In genomic region chr2:200705305-200705985, GRCh38 we compare ENCODE assay signal across 9 cellular contexts.
A peak's percentile ranks its signal among the peaks of the same experiment; 100 is the strongest.
DNase-seq lines count a peak whose midpoint lies in the region; ATAC-seq and TF ChIP-seq lines count a peak whose summit lies in the region.
"Had no signal": no experiment of that assay in that cellular context is flagged by ENCODE, and none has a peak within 500 bp of the region (broad histone marks: within the 10 kb centered on the region; RNA-seq: fewer than 3 reads in every experiment).

No MANE protein-coding gene starts in this region.

- no peaks in the 10 kb centered on the region for H3K79me2 ChIP-seq in GM23338 (replicated peaks; ENCODE audit: insufficient read depth)

- no peak for TF ChIP-seq EP300 in ovary (IDR thresholded peaks at IDR 0.05)

- intact Hi-C loops in ovary (cut with DNase I) = loop anchor here in 2 of 4 donors (10.0 kb wide), 2 partner anchors 131 to 731 kb away; no protein-coding TSS in a partner anchor

- H3F3A ChIP-seq in GM23338 (replicated peaks; ENCODE audit: low read depth) = no peaks in the 10 kb centered on the region

- no peaks in the 10 kb centered on the region for H3K9me2 ChIP-seq in GM23338 (ENCODE audit: insufficient read depth)

- H3K4me1 ChIP-seq in GM23338 (ENCODE audit: insufficient read depth) (peaks cover 14% of the 10 kb centered on the region), ovary (ENCODE audit: insufficient read depth) (peaks cover 3% of the 10 kb centered on the region)

- no peaks in the 10 kb centered on the region for H3K9me3 ChIP-seq in WERI-Rb-1 (ENCODE audit: severe bottlenecking)
- no peaks in the 10 kb centered on the region for H3K9me3 ChIP-seq in ovary
- H3K9me3 ChIP-seq: neutrophil had no signal

- H3K4me3 ChIP-seq in GM23338 = no peak overlapping the region
- no peak overlapping the region for H3K4me3 ChIP-seq in WERI-Rb-1 (ENCODE audit: low read depth, low read length)
- no peak overlapping the region for H3K4me3 ChIP-seq in ovary

- no peak overlapping the region for H3K4me3 Mint-ChIP-seq in GM23338

- peaks cover 1% of the 10 kb centered on the region for H3K27me3 Mint-ChIP-seq in GM23338 (ENCODE audit: insufficient read depth, low read depth, poor library complexity)

- H3K4me2 ChIP-seq in GM23338 = no peak overlapping the region

- ATAC-seq in GM23338 (peak; percentile 98), GM18870 (IDR thresholded peaks at IDR 0.05; ENCODE audit: unreplicated experiment) (no peak), HG03159 (IDR thresholded peaks at IDR 0.05; ENCODE audit: unreplicated experiment) (no peak)

- peak; percentile 54 to 81 for TF ChIP-seq CTCF in GM23338 (conservative IDR thresholded peaks at IDR 0.05; ENCODE audit: low read depth in 2 of 2)
- 0 out of 2 replicates have a peak, but pooled peaks have one; percentile 7 for TF ChIP-seq CTCF in WERI-Rb-1 (IDR thresholded peaks at IDR 0.05; ENCODE audit: low read depth, low read length)
- TF ChIP-seq CTCF in ovary (IDR thresholded peaks at IDR 0.05) = no peak

- H3K36me3 ChIP-seq in GM23338 (ENCODE audit: insufficient read depth) = no peaks in the 10 kb centered on the region
- no peaks in the 10 kb centered on the region for H3K36me3 ChIP-seq in WERI-Rb-1
- no peaks in the 10 kb centered on the region for H3K36me3 ChIP-seq in ovary
- H3K36me3 ChIP-seq: neutrophil had no signal

- no peak for TF ChIP-seq POLR2A in ovary (IDR thresholded peaks at IDR 0.05)

- no peaks in the 10 kb centered on the region for H3K36me3 Mint-ChIP-seq in GM23338 (ENCODE audit: low read depth)

- no peak overlapping the region for H3K27ac ChIP-seq in GM23338 (ENCODE audit: low read depth)
- H3K27ac ChIP-seq in WERI-Rb-1 = no peak overlapping the region
- H3K27ac ChIP-seq in ovary = no peak overlapping the region
- H3K27ac ChIP-seq: neutrophil had no signal

- H3K27me3 ChIP-seq in GM23338 (ENCODE audit: insufficient read depth) (no peaks in the 10 kb centered on the region), WERI-Rb-1 (ENCODE audit: insufficient read depth, low read depth, severe bottlenecking) (no peaks in the 10 kb centered on the region), ovary (no peaks in the 10 kb centered on the region)
- H3K27me3 ChIP-seq: neutrophil had no signal

- no peaks in the 10 kb centered on the region for H3K9me3 Mint-ChIP-seq in GM23338

- H4K20me1 ChIP-seq in GM23338 (replicated peaks; ENCODE audit: insufficient read depth) = no peaks in the 10 kb centered on the region

- peaks cover 21% of the 10 kb centered on the region for H3K4me1 Mint-ChIP-seq in GM23338

- 25 to 44% (median 25%) methylated on average over 3 of the region's 3 CpGs for whole genome bisulfite sequencing in ovary, 3 donors

- peak overlapping the region; percentile 57; the same call in 1 of the 2 replicates for H3K27ac Mint-ChIP-seq in GM23338

- H2AFZ ChIP-seq in GM23338 = 0 out of 2 replicates have a peak overlapping the region, but pooled peaks have one; percentile 25

- peak; percentile 85 for DNase-seq in GM23338 (ENCODE audit: low spot score)
- peak; percentile 17 for DNase-seq in WERI-Rb-1
- peak; percentile 9 for DNase-seq in glomerular visceral epithelial cell (ENCODE audit: extremely low spot score)
- peak in 4 of 5 donors; percentile 19 to 53 (median 36) for DNase-seq in ovary
- no peak for DNase-seq in activated CD8-positive, alpha-beta memory T cell treated with anti-CD3 and anti-CD28 coated beads, Interleukin-2, amount 50 U/mL, for 48 hours
- DNase-seq: activated CD4-positive, alpha-beta T cell treated with anti-CD3 and anti-CD28 coated beads, Interleukin-2, amount 50 U/mL, for 1 hour had no signal

TF ChIP-seq in GM23338, 12 proteins besides CTCF, POLR2A, EP300 and RAD21 (continues in another document):
- TF ChIP-seq ETS1 (IDR thresholded peaks at IDR 0.05) (no peak), JUNB (IDR thresholded peaks at IDR 0.05; ENCODE audit: unreplicated experiment) (no peak), ZNF114 (CRISPR knock-in tag; IDR thresholded peaks at IDR 0.05) (no peak), ZNF331 (CRISPR knock-in tag; IDR thresholded peaks at IDR 0.05; ENCODE audit: low read depth) (no peak), STAT1 (IDR thresholded peaks at IDR 0.05; ENCODE audit: unreplicated experiment) (no peak), EZH2phosphoT487 (IDR thresholded peaks at IDR 0.05; ENCODE audit: unreplicated experiment) (no peak), EZH2 (IDR thresholded peaks at IDR 0.05; ENCODE audit: low read depth, unreplicated experiment) (no peak), REST (IDR thresholded peaks at IDR 0.05; ENCODE audit: unreplicated experiment) (no peak)

Comparison
In these comparisons a context has a peak if more than half of its experiments do, and no peak if none do; other contexts are left out.
1. CTCF ChIP-seq: peak in GM23338 (2 of 2) and WERI-Rb-1 (single experiment); none in ovary (0 of 3).